Comparison of ENCODE assay signal across 1 cellular context in the genomic region with DNA sequence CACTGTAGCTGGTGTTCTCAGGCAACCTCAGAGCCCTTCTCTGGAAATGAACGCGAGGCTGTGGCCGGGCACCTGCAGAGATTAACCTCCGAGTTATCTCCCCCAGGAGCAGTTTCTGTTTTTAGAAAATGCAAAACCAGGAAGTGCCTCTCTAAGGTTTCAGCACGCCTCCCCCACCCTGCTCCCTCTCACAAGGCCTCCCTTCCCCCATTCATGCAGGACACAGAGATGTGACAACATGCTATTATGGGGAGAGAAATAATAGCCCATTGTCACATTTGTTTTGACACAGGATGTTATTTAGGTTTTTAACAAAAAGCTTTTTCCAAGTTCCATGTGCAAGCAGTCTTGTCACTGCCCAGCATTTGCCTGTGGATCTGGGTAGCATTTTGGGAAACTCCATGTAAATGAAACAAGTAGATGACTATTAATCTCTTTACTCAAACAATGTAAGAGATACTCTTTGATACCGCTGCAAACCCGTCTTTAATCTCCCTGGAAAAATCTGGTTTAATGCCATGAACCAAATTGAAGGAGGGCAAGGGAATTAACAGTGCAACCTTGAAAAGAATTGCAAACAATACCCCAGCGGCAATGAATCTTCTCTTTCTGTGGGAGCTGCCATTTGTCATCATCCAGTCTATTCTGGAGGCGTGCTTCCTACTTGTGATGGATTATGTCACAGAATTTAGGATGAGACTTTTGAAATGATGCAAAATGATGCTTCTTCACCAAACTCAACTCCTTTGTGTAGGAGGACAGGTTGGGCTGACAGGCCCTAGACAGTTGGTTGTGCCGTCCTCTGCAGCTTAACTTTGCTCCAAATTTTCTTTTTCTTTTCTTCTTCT.
TF ChIP-seq lines count a peak whose summit lies in the region.

No MANE protein-coding gene starts in this region.

TF ChIP-seq in HepG2, 621 proteins besides CTCF, POLR2A, EP300 and RAD21 (continued from another document):
- TF ChIP-seq, protein P1, sequence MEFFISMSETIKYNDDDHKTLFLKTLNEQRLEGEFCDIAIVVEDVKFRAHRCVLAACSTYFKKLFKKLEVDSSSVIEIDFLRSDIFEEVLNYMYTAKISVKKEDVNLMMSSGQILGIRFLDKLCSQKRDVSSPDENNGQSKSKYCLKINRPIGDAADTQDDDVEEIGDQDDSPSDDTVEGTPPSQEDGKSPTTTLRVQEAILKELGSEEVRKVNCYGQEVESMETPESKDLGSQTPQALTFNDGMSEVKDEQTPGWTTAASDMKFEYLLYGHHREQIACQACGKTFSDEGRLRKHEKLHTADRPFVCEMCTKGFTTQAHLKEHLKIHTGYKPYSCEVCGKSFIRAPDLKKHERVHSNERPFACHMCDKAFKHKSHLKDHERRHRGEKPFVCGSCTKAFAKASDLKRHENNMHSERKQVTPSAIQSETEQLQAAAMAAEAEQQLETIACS (CRISPR knock-in tag; IDR thresholded peaks at IDR 0.05), result no peak
- no peak for TF ChIP-seq HDAC1 (CRISPR knock-in tag; IDR thresholded peaks at IDR 0.05)
- no peak for TF ChIP-seq ZSCAN31 (CRISPR knock-in tag; IDR thresholded peaks at IDR 0.05; ENCODE audit: low read depth)
- TF ChIP-seq, protein P2, sequence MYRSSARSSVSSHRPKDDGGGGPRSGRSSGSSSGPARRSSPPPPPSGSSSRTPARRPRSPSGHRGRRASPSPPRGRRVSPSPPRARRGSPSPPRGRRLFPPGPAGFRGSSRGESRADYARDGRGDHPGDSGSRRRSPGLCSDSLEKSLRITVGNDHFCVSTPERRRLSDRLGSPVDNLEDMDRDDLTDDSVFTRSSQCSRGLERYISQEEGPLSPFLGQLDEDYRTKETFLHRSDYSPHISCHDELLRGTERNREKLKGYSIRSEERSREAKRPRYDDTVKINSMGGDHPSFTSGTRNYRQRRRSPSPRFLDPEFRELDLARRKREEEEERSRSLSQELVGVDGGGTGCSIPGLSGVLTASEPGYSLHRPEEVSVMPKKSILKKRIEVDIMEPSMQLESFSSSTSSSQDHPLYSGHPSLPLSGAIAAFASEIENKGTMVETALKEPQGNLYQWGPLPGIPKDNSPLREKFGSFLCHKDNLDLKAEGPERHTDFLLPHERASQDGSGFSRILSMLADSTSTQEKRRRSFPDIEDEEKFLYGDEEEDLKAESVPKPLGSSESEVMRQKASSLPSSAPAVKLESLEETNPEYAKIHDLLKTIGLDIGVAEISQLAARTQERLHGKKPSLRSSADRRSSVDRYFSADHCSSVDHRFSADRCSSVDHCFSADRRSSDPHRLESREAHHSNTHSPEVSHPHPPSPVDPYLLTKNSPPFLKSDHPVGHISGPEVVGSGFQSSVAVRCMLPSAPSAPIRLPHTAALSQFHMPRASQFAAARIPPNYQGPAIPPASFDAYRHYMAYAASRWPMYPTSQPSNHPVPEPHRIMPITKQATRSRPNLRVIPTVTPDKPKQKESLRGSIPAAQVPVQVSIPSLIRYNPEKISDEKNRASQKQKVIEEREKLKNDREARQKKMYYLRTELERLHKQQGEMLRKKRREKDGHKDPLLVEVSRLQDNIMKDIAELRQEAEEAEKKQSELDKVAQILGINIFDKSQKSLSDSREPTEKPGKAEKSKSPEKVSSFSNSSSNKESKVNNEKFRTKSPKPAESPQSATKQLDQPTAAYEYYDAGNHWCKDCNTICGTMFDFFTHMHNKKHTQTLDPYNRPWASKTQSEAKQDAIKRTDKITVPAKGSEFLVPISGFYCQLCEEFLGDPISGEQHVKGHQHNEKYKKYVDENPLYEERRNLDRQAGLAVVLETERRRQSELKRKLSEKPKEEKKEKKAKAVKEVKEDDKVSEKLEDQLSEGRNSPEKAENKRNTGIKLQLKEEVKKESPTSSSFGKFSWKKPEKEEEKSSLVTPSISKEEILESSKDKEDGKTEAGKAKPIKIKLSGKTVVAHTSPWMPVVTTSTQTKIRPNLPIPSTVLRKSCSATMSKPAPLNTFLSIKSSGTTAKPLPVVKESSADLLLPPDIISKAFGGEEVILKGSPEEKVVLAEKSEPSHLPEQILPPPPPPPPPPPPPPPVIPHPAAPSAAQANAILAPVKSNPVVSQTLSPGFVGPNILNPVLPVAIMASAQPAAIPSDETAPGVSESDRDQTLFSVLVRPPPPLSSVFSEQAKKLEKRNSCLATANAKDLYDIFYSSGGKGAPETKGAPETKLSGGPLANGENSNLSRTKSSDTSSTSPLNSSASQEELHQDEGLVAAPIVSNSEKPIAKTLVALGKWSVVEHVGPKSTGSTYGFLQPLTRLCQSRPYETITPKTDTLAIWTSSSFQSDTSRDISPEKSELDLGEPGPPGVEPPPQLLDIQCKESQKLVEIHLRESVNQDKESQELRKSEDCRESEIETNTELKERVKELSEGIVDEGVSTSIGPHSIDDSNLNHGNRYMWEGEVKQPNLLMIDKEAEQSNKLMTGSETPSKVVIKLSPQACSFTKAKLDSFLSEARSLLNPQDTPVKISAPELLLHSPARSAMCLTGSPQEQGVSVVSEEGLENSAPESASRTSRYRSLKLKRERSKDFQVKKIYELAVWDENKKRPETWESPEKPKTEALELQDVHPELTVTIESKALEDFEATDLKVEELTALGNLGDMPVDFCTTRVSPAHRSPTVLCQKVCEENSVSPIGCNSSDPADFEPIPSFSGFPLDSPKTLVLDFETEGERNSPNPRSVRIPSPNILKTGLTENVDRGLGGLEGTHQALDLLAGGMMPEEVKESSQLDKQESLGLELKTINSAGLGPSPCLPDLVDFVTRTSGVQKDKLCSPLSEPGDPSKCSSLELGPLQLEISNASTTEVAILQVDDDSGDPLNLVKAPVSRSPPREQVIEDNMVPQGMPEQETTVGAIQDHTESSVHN (CRISPR knock-in tag; IDR thresholded peaks at IDR 0.05), result no peak
- TF ChIP-seq MEIS1 (CRISPR knock-in tag; IDR thresholded peaks at IDR 0.05; ENCODE audit: borderline replicate concordance), result no peak
- no peak for TF ChIP-seq NFE2L2 (IDR thresholded peaks at IDR 0.05; ENCODE audit: low read length)
- TF ChIP-seq, protein P3, sequence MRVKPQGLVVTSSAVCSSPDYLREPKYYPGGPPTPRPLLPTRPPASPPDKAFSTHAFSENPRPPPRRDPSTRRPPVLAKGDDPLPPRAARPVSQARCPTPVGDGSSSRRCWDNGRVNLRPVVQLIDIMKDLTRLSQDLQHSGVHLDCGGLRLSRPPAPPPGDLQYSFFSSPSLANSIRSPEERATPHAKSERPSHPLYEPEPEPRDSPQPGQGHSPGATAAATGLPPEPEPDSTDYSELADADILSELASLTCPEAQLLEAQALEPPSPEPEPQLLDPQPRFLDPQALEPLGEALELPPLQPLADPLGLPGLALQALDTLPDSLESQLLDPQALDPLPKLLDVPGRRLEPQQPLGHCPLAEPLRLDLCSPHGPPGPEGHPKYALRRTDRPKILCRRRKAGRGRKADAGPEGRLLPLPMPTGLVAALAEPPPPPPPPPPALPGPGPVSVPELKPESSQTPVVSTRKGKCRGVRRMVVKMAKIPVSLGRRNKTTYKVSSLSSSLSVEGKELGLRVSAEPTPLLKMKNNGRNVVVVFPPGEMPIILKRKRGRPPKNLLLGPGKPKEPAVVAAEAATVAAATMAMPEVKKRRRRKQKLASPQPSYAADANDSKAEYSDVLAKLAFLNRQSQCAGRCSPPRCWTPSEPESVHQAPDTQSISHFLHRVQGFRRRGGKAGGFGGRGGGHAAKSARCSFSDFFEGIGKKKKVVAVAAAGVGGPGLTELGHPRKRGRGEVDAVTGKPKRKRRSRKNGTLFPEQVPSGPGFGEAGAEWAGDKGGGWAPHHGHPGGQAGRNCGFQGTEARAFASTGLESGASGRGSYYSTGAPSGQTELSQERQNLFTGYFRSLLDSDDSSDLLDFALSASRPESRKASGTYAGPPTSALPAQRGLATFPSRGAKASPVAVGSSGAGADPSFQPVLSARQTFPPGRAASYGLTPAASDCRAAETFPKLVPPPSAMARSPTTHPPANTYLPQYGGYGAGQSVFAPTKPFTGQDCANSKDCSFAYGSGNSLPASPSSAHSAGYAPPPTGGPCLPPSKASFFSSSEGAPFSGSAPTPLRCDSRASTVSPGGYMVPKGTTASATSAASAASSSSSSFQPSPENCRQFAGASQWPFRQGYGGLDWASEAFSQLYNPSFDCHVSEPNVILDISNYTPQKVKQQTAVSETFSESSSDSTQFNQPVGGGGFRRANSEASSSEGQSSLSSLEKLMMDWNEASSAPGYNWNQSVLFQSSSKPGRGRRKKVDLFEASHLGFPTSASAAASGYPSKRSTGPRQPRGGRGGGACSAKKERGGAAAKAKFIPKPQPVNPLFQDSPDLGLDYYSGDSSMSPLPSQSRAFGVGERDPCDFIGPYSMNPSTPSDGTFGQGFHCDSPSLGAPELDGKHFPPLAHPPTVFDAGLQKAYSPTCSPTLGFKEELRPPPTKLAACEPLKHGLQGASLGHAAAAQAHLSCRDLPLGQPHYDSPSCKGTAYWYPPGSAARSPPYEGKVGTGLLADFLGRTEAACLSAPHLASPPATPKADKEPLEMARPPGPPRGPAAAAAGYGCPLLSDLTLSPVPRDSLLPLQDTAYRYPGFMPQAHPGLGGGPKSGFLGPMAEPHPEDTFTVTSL (CRISPR knock-in tag; IDR thresholded peaks at IDR 0.05; ENCODE audit: borderline replicate concordance), result no peak
- TF ChIP-seq, protein P4, sequence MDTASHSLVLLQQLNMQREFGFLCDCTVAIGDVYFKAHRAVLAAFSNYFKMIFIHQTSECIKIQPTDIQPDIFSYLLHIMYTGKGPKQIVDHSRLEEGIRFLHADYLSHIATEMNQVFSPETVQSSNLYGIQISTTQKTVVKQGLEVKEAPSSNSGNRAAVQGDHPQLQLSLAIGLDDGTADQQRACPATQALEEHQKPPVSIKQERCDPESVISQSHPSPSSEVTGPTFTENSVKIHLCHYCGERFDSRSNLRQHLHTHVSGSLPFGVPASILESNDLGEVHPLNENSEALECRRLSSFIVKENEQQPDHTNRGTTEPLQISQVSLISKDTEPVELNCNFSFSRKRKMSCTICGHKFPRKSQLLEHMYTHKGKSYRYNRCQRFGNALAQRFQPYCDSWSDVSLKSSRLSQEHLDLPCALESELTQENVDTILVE (CRISPR knock-in tag; IDR thresholded peaks at IDR 0.05), result no peak
- TF ChIP-seq, protein P5, sequence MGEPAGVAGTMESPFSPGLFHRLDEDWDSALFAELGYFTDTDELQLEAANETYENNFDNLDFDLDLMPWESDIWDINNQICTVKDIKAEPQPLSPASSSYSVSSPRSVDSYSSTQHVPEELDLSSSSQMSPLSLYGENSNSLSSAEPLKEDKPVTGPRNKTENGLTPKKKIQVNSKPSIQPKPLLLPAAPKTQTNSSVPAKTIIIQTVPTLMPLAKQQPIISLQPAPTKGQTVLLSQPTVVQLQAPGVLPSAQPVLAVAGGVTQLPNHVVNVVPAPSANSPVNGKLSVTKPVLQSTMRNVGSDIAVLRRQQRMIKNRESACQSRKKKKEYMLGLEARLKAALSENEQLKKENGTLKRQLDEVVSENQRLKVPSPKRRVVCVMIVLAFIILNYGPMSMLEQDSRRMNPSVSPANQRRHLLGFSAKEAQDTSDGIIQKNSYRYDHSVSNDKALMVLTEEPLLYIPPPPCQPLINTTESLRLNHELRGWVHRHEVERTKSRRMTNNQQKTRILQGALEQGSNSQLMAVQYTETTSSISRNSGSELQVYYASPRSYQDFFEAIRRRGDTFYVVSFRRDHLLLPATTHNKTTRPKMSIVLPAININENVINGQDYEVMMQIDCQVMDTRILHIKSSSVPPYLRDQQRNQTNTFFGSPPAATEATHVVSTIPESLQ (CRISPR knock-in tag; conservative IDR thresholded peaks at IDR 0.05), result no peak
